Comparison of ENCODE assay signal across 8 cellular contexts in the genomic region with DNA sequence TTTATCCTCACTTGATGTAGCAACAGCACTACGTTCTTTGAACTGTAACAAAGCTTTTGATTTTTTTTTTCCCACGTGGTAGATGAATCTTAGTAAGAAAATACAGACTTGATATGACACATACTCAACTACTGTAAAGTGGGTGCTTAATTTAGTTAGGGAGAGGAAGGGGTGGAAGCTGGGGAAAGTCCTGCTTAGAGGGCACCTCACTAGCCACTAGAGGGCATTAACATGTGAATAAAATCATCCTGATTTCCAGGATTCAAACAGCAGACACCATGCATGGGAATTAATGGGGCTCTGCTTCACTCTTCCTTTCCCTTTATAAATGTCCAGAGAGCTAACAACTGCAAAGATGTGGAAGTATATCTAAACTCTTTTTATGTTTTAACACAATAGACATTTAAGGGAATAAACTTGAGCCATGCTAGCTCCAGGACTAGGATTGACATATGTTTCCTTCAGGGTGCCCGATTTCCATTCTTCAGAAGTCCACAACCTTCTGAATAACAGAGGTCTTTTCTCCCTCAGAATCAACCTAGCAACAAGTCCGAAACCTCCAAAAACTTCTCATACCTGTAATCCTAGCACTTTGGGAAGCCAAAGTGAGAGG.
DNase-seq lines count a peak whose midpoint lies in the region; ATAC-seq and TF ChIP-seq lines count a peak whose summit lies in the region.

No MANE protein-coding gene starts in this region.

- H3K4me2 ChIP-seq in hepatocyte, result no peak overlapping the region

- peak overlapping the region; percentile 20 for H3K4me3 Mint-ChIP-seq in activated CD4-positive, alpha-beta T cell treated with anti-CD3 and anti-CD28 coated beads, Interleukin-2, amount 10 ng/mL, durations not matched to agents 24 days and 14 days

- ATAC-seq in GM19324 (IDR thresholded peaks at IDR 0.05; ENCODE audit: low FRiP score, unreplicated experiment) (no peak), GM21619 (IDR thresholded peaks at IDR 0.05; ENCODE audit: unreplicated experiment) (no peak)

- no peaks in the 10 kb centered on the region for H3K36me3 ChIP-seq in adrenal gland (replicated peaks in 1 of 2)
- H3K36me3 ChIP-seq in hepatocyte (replicated peaks; ENCODE audit: insufficient read depth, low read depth), result no peaks in the 10 kb centered on the region

- H3K4me1 ChIP-seq in adrenal gland (replicated peaks in 1 of 2) (peaks cover 0 to 16% of the 10 kb centered on the region in 2 donors), hepatocyte (ENCODE audit: insufficient read depth) (peaks cover 19% of the 10 kb centered on the region)

- no peaks in the 10 kb centered on the region for H3K27me3 Mint-ChIP-seq in activated CD4-positive, alpha-beta T cell treated with anti-CD3 and anti-CD28 coated beads, Interleukin-2, amount 10 ng/mL, durations not matched to agents 24 days and 14 days

- H3K27me3 ChIP-seq in adrenal gland (no peaks in the 10 kb centered on the region), hepatocyte (no peaks in the 10 kb centered on the region)

- no peaks in the 10 kb centered on the region for H3K9me2 ChIP-seq in hepatocyte (replicated peaks; ENCODE audit: insufficient read depth)

- no peak overlapping the region for H3K27ac ChIP-seq in adrenal gland
- H3K27ac ChIP-seq in hepatocyte, result no peak overlapping the region

- H4K20me1 ChIP-seq in hepatocyte (ENCODE audit: insufficient read depth, poor library complexity, severe bottlenecking), result no peaks in the 10 kb centered on the region

- H2AFZ ChIP-seq in hepatocyte, result no peak overlapping the region

- DNase-seq in activated CD4-positive, alpha-beta T cell treated with anti-CD3 and anti-CD28 coated beads, Interleukin-2, amount 10 ng/mL, durations not matched to agents 24 days and 14 days, result no peak
- no peak for DNase-seq in activated CD4-positive, alpha-beta T cell treated with anti-CD3 and anti-CD28 coated beads, Interleukin-2, amount 50 U/mL, for 48 hours
- DNase-seq in NB4 (ENCODE audit: low read depth) (peak; percentile 60), adrenal gland (peak in 4 of 7 donors; percentile 30 to 44 (median 32)), hepatocyte (ENCODE audit: low spot score) (peak; percentile 52), stromal cell of bone marrow (ENCODE audit: low read depth) (peak; percentile 28)

- H3K9me3 Mint-ChIP-seq in activated CD4-positive, alpha-beta T cell treated with anti-CD3 and anti-CD28 coated beads, Interleukin-2, amount 10 ng/mL, durations not matched to agents 24 days and 14 days, result no peaks in the 10 kb centered on the region

- H3K9me3 ChIP-seq in adrenal gland (replicated peaks in 1 of 3), result no peaks in the 10 kb centered on the region
- no peaks in the 10 kb centered on the region for H3K9me3 ChIP-seq in hepatocyte (ENCODE audit: low read depth)

- peaks cover 56% of the 10 kb centered on the region for H3K4me1 Mint-ChIP-seq in activated CD4-positive, alpha-beta T cell treated with anti-CD3 and anti-CD28 coated beads, Interleukin-2, amount 10 ng/mL, durations not matched to agents 24 days and 14 days

- WGBS in adrenal gland, 4 donors, result 53 to 57% (median 54%) methylated on average over 4 of the region's 4 CpGs
- 72% methylated on average over 4 of the region's 4 CpGs for WGBS in hepatocyte (ENCODE audit: low lambda C conversion rate, missing lambda C conversion rate)

- TF ChIP-seq CTCF in NB4 (IDR thresholded peaks at IDR 0.05; ENCODE audit: low read depth, low read length) (peak; percentile 63), adrenal gland (IDR thresholded peaks at IDR 0.05) (peak; percentile 55 to 71 (median 64)), hepatocyte (IDR thresholded peaks at IDR 0.05; ENCODE audit: poor library complexity) (peak; percentile 56)

- intact Hi-C loops in activated CD4-positive, alpha-beta T cell treated with anti-CD3 and anti-CD28 coated beads, Interleukin-2, amount 10 ng/mL, durations not matched to agents 24 days and 14 days (cut with micrococcal nuclease), result loop anchor here (1.0 to 10.0 kb wide), 6 partner anchors 28 to 506 kb away; no protein-coding TSS in a partner anchor
- intact Hi-C loops in adrenal gland (cut with DNase I), result loop anchor here (5.0 to 10.0 kb wide), 2 partner anchors 246 to 254 kb away; partner anchors contain the start of gene ATXN1 (in 1 of the 2)

- peaks cover 24% of the 10 kb centered on the region for H3K36me3 Mint-ChIP-seq in activated CD4-positive, alpha-beta T cell treated with anti-CD3 and anti-CD28 coated beads, Interleukin-2, amount 10 ng/mL, durations not matched to agents 24 days and 14 days (ENCODE audit: low read depth)

- H3K27ac Mint-ChIP-seq in activated CD4-positive, alpha-beta T cell treated with anti-CD3 and anti-CD28 coated beads, Interleukin-2, amount 10 ng/mL, durations not matched to agents 24 days and 14 days, result peak overlapping the region; percentile 84

- TF ChIP-seq POLR2A in NB4 (IDR thresholded peaks at IDR 0.05; ENCODE audit: extremely low read depth, insufficient read length) (no peak), adrenal gland (IDR thresholded peaks at IDR 0.05) (no peak)

- peaks cover 7% of the 10 kb centered on the region for H3K79me2 ChIP-seq in hepatocyte

- H3K4me3 ChIP-seq in NB4 (ENCODE audit: low read depth, low read length) (no peak overlapping the region), adrenal gland (no peak overlapping the region), hepatocyte (no peak overlapping the region)

Comparison
In these comparisons a context has a peak if more than half of its experiments do, and no peak if none do; other contexts are left out.
1. DNase-seq: peak in NB4 (single experiment), adrenal gland (4 of 7), hepatocyte (single experiment) and stromal cell of bone marrow (single experiment); none in activated CD4-positive, alpha-beta T cell treated with anti-CD3 and anti-CD28 coated beads, Interleukin-2, amount 10 ng/mL, durations not matched to agents 24 days and 14 days (single experiment) and activated CD4-positive, alpha-beta T cell treated with anti-CD3 and anti-CD28 coated beads, Interleukin-2, amount 50 U/mL, for 48 hours (0 of 2).
2. Peak in every context shown above with its lines, with median percentiles within 50 percentile points of each other: CTCF ChIP-seq.